ENCODE assay signal across 16 cellular contexts in genomic region chr6:32337166-32337805, GRCh38. TPM values are rescaled to one million over a fixed set of nuclear protein-coding genes. Genes with fewer than 3 reads are reported as not detected.
"Had no signal": no experiment of that assay in that cellular context is flagged by ENCODE, and none has a peak within 500 bp of the region (broad histone marks: within the 10 kb centered on the region; RNA-seq: fewer than 3 reads in every experiment).

No MANE protein-coding gene starts in this region.

- DNase-seq: activated CD4-positive, alpha-beta memory T cell treated with anti-CD3 and anti-CD28 coated beads, Interleukin-2, amount 10 ng/mL, durations not matched to agents 7 days and 5 days; activated CD4-positive, alpha-beta T cell treated with anti-CD3 and anti-CD28 coated beads for 1 hour; activated gamma-delta T cell; activated T-cell treated with anti-CD3 and anti-CD28 coated beads, Interleukin-2, amount 50 U/mL, for 48 hours; amygdala; hypothalamus; mucosa of descending colon; naive thymus-derived CD8-positive, alpha-beta T cell; stimulated activated CD4-positive, alpha-beta T cell treated with anti-CD3 and anti-CD28 coated beads, Interleukin-4, amount 100 ng/mL, for 1 hour; stimulated activated CD8-positive, alpha-beta memory T cell treated with anti-CD3 and anti-CD28 coated beads, Interleukin-4, amount 100 ng/mL, for 48 hours; stomach; uterus had no signal

- ATAC-seq: esophagus mucosa; mucosa of descending colon; naive thymus-derived CD8-positive, alpha-beta T cell had no signal

- FAIRE-seq: endometrium had no signal

RNA-seq across cellular contexts. Expression of gene TSBP1, which starts 34.4 kb away (rescaled TPM):
- polyA plus RNA-seq: lung; naive thymus-derived CD8-positive, alpha-beta T cell; stomach; thymus had no signal
